In the genomic region with DNA sequence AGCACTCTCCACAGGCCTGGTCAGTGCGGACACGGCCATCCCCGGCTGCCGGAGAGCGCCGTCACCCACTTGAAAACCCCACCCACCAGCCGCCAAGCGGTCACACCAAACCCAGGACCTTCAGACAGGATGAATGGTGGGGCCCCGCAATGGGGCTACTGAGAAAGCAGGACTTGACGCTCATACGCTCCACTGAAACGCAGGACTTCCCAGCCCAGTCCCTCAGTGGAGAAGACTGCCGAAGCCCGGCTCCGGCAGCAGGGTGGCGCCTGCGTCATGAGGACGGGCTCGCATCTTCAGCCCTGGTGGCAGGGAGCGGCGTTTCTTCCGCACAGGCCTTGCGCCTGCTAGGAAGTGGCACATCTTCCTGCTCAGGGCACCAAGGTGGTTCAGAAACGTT, we compare ENCODE assay signal across 18 cellular contexts. TPM values are rescaled to one million over a fixed set of nuclear protein-coding genes. Genes with fewer than 3 reads are reported as not detected.
DNase-seq lines count a peak whose midpoint lies in the region; ATAC-seq and TF ChIP-seq lines count a peak whose summit lies in the region.
"Had no signal": no experiment of that assay in that cellular context is flagged by ENCODE, and none has a peak within 500 bp of the region (broad histone marks: within the 10 kb centered on the region; RNA-seq: fewer than 3 reads in every experiment).

No MANE protein-coding gene starts in this region.

- ATAC-seq in Panc1, result no peak
- no peak for ATAC-seq in stimulated activated naive B cell treated with anti-CD40 and anti-IgM and Interleukin-4, amounts not matched to agents 10 μg/mL and 1 μg/mL and 100 μg/mL, for 72 hours (replicated peaks)

- 80% methylated on average over 17 of the region's 24 CpGs for WGBS in esophagus muscularis mucosa

- H3K9me3 ChIP-seq in Panc1 (ENCODE audit: control insufficient read depth, insufficient read depth, low read depth, low read length) (0 out of 2 replicates have a peak, but pooled peaks cover 1% of the 10 kb centered on the region), esophagus muscularis mucosa (no peaks in the 10 kb centered on the region)
- H3K9me3 ChIP-seq: HAP-1 had no signal

- BruUV-seq in Panc1 (replicated peaks; lab: Mats Ljungman, UMichigan), result TSS peak; percentile 40

- H3K4me3 ChIP-seq in Panc1 (ENCODE audit: low read depth in 2 of 2, low read length in 2 of 2), result no peak overlapping the region
- H3K4me3 ChIP-seq in esophagus muscularis mucosa, result no peak overlapping the region
- H3K4me3 ChIP-seq: HAP-1, neural progenitor cell, SK-N-MC had no signal

- H3K27me3 Mint-ChIP-seq in activated naive CD8-positive, alpha-beta T cell, result no peaks in the 10 kb centered on the region
- no peaks in the 10 kb centered on the region for H3K27me3 Mint-ChIP-seq in activated naive CD8-positive, alpha-beta T cell treated with anti-CD3 and anti-CD28 coated beads for 36 hours
- H3K27me3 Mint-ChIP-seq in stimulated activated naive B cell treated with anti-CD40 and anti-IgM and Interleukin-4, amounts not matched to agents 10 μg/mL and 1 μg/mL and 100 μg/mL, for 72 hours, result no peaks in the 10 kb centered on the region
- H3K27me3 Mint-ChIP-seq: IgD-negative memory B cell had no signal

- in situ Hi-C loops in Panc1 (cut with HindIII; ENCODE audit: low pct_unique_long_range_greater_than_20kb, low sequenced_read_pairs), result no loop called here

- CTCF ChIA-PET in Panc1 (lab: Charles Lee), result no interaction called here

- intact Hi-C loops in Panc1 (cut with micrococcal nuclease; ENCODE audit: unreplicated experiment) (no loop called here), esophagus muscularis mucosa (cut with DNase I) (no loop called here)

- TF ChIP-seq CTCF in Panc1 (IDR thresholded peaks at IDR 0.05), result no peak
- no peak for TF ChIP-seq CTCF in esophagus muscularis mucosa (IDR thresholded peaks at IDR 0.05)

- peak overlapping the region; percentile 70 for H3K27ac Mint-ChIP-seq in activated naive CD8-positive, alpha-beta T cell
- H3K27ac Mint-ChIP-seq in activated naive CD8-positive, alpha-beta T cell treated with anti-CD3 and anti-CD28 coated beads for 36 hours, result no peak overlapping the region
- H3K27ac Mint-ChIP-seq in stimulated activated naive B cell treated with anti-CD40 and anti-IgM and Interleukin-4, amounts not matched to agents 10 μg/mL and 1 μg/mL and 100 μg/mL, for 72 hours, result peak overlapping the region; percentile 54
- H3K27ac Mint-ChIP-seq: neural progenitor cell had no signal

- TF ChIP-seq POLR2A in esophagus muscularis mucosa (IDR thresholded peaks at IDR 0.05; ENCODE audit: low read depth), result no peak

- no peak for TF ChIP-seq EP300 in esophagus muscularis mucosa (IDR thresholded peaks at IDR 0.05)

- H3K36me3 ChIP-seq in Panc1 (ENCODE audit: control insufficient read depth, insufficient read depth, low read length) (peaks cover 14% of the 10 kb centered on the region), esophagus muscularis mucosa (peaks cover 17 to 47% (median 33%) of the 10 kb centered on the region in 4 donors)
- H3K36me3 ChIP-seq: neural progenitor cell had no signal

- H3K4me3 Mint-ChIP-seq in activated naive CD8-positive, alpha-beta T cell, result no peak overlapping the region
- H3K4me3 Mint-ChIP-seq in activated naive CD8-positive, alpha-beta T cell treated with anti-CD3 and anti-CD28 coated beads for 36 hours, result no peak overlapping the region
- no peak overlapping the region for H3K4me3 Mint-ChIP-seq in stimulated activated naive B cell treated with anti-CD40 and anti-IgM and Interleukin-4, amounts not matched to agents 10 μg/mL and 1 μg/mL and 100 μg/mL, for 72 hours
- H3K4me3 Mint-ChIP-seq: IgD-negative memory B cell, neural progenitor cell had no signal

- H3K4me1 ChIP-seq in Panc1 (ENCODE audit: control insufficient read depth, insufficient read depth, low read length) (peaks cover 25% of the 10 kb centered on the region), esophagus muscularis mucosa (peaks cover 20 to 41% (median 37%) of the 10 kb centered on the region in 4 donors)
- H3K4me1 ChIP-seq: HAP-1 had no signal

- H3K27me3 ChIP-seq in Panc1 (ENCODE audit: control insufficient read depth, insufficient read depth, low read length) (no peaks in the 10 kb centered on the region), esophagus muscularis mucosa (no peaks in the 10 kb centered on the region)
- H3K27me3 ChIP-seq: neural progenitor cell had no signal

- peaks cover 53% of the 10 kb centered on the region for H3K4me1 Mint-ChIP-seq in activated naive CD8-positive, alpha-beta T cell (ENCODE audit: low read depth)
- H3K4me1 Mint-ChIP-seq in activated naive CD8-positive, alpha-beta T cell treated with anti-CD3 and anti-CD28 coated beads for 36 hours, result peaks cover 47% of the 10 kb centered on the region
- peaks cover 15 to 26% of the 10 kb centered on the region in 2 donors for H3K4me1 Mint-ChIP-seq in stimulated activated naive B cell treated with anti-CD40 and anti-IgM and Interleukin-4, amounts not matched to agents 10 μg/mL and 1 μg/mL and 100 μg/mL, for 72 hours

- no peak overlapping the region for H3K27ac ChIP-seq in Panc1 (ENCODE audit: low read length)
- H3K27ac ChIP-seq in esophagus muscularis mucosa (replicated peaks in 1 of 4), result peak overlapping the region; percentile 50 to 79 (median 59)
- H3K27ac ChIP-seq: neural progenitor cell had no signal

- POLR2A ChIA-PET in Panc1 (lab: Charles Lee), result no interaction called here

- peaks cover 6% of the 10 kb centered on the region for H3K36me3 Mint-ChIP-seq in activated naive CD8-positive, alpha-beta T cell
- H3K36me3 Mint-ChIP-seq in activated naive CD8-positive, alpha-beta T cell treated with anti-CD3 and anti-CD28 coated beads for 36 hours, result peaks cover 28% of the 10 kb centered on the region
- peaks cover 21 to 59% of the 10 kb centered on the region in 2 donors for H3K36me3 Mint-ChIP-seq in stimulated activated naive B cell treated with anti-CD40 and anti-IgM and Interleukin-4, amounts not matched to agents 10 μg/mL and 1 μg/mL and 100 μg/mL, for 72 hours

- H3K9me3 Mint-ChIP-seq in activated naive CD8-positive, alpha-beta T cell (ENCODE audit: low read depth), result no peaks in the 10 kb centered on the region
- H3K9me3 Mint-ChIP-seq in activated naive CD8-positive, alpha-beta T cell treated with anti-CD3 and anti-CD28 coated beads for 36 hours, result peaks cover 3% of the 10 kb centered on the region
- H3K9me3 Mint-ChIP-seq in stimulated activated naive B cell treated with anti-CD40 and anti-IgM and Interleukin-4, amounts not matched to agents 10 μg/mL and 1 μg/mL and 100 μg/mL, for 72 hours, result peaks cover 0 to 2% of the 10 kb centered on the region in 2 donors
- H3K9me3 Mint-ChIP-seq: IgD-negative memory B cell had no signal

- DNase-seq in activated naive CD8-positive, alpha-beta T cell treated with anti-CD3 and anti-CD28 coated beads for 36 hours, result no peak
- DNase-seq in Panc1 (ENCODE audit: low read depth, low spot score) (no peak), esophagus muscularis mucosa (ENCODE audit: extremely low spot score) (no peak), DMS 273 treated with DMSO at 0.1 percent for 48 hours (lab: John Stamatoyannopoulos, UW) (no peak), pons (ENCODE audit: low spot score) (no peak)
- DNase-seq in stimulated activated naive B cell treated with anti-CD40 and anti-IgM and Interleukin-4, amounts not matched to agents 10 μg/mL and 1 μg/mL and 100 μg/mL, for 72 hours, result no peak
- no peak for DNase-seq in stimulated activated CD4-positive, alpha-beta T cell treated with anti-CD3 and anti-CD28 coated beads, Interleukin-1b, Interleukin-23, amount 100 ng/mL, for 48 hours
- DNase-seq: activated CD8-positive, alpha-beta memory T cell treated with anti-CD3 and anti-CD28 coated beads, Interleukin-2, amount 50 U/mL, for 48 hours; amniotic stem cell; dermis blood vessel endothelial cell; DMS79; NCI-H1092 treated with DMSO at 0.1 percent for 48 hours; NCI-H2227 treated with DMSO at 0.1 percent for 48 hours had no signal

RNA-seq across cellular contexts. Expression of a gene that starts 15.3 kb away (rescaled TPM):
- total RNA-seq in activated naive CD8-positive, alpha-beta T cell treated with anti-CD3 and anti-CD28 coated beads for 36 hours, result 1 to 10 TPM; 1.3 to 2.5 TPM
- 195 TPM for total RNA-seq in Panc1 (2021; ENCODE audit: unreplicated experiment)
- polyA plus RNA-seq in Panc1 (2012; ENCODE audit: insufficient read length), result 286 TPM
- total RNA-seq in esophagus muscularis mucosa, result 1 to 10 TPM in 2 of 4 donors, under 1 TPM in 2; 0.83 to 2.3 (median 1.3) TPM
- polyA plus RNA-seq: IgD-negative memory B cell had no signal

RNA-seq across cellular contexts. Expression of a gene that starts 47.6 kb away (rescaled TPM):
- 100 to 1,000 TPM; 222 to 226 TPM for total RNA-seq in activated naive CD8-positive, alpha-beta T cell treated with anti-CD3 and anti-CD28 coated beads for 36 hours
- total RNA-seq in Panc1 (2021; ENCODE audit: unreplicated experiment), result 274 TPM
- polyA plus RNA-seq in Panc1 (2012; ENCODE audit: insufficient read length), result 162 TPM
- total RNA-seq in esophagus muscularis mucosa, result 100 to 1,000 TPM in 3 of 4 donors, 10 to 100 TPM in 1; 90.0 to 148 (median 125) TPM

RNA-seq across cellular contexts. Expression of a gene that starts 59.0 kb away (rescaled TPM):
- 1 to 10 TPM in 1 of 2 experiments, under 1 TPM in 1; 0.85 to 1.0 TPM for total RNA-seq in activated naive CD8-positive, alpha-beta T cell treated with anti-CD3 and anti-CD28 coated beads for 36 hours
- total RNA-seq in Panc1 (2021; ENCODE audit: unreplicated experiment) (4.6 TPM), esophagus muscularis mucosa (100 to 1,000 TPM; 153 to 349 (median 186) TPM)
- 10.9 TPM for polyA plus RNA-seq in Panc1 (2012; ENCODE audit: insufficient read length)
- polyA plus RNA-seq: IgD-negative memory B cell had no signal

Comparison
In these comparisons a context has a peak if more than half of its experiments do, and no peak if none do; other contexts are left out.
1. RNA of a gene that starts 15.3 kb away (total RNA-seq): 195 TPM in Panc1 (single experiment); 1.3 to 2.5 TPM in activated naive CD8-positive, alpha-beta T cell treated with anti-CD3 and anti-CD28 coated beads for 36 hours and 0.83 to 2.3 TPM in esophagus muscularis mucosa; every median in the first group is over 10 times any median in the second.
2. RNA of a gene that starts 59.0 kb away (total RNA-seq): 153 to 349 TPM in esophagus muscularis mucosa; 4.6 TPM in Panc1 (single experiment) and 0.85 to 1.0 TPM in activated naive CD8-positive, alpha-beta T cell treated with anti-CD3 and anti-CD28 coated beads for 36 hours; every median in the first group is over 10 times any median in the second.